Comparison of ENCODE assay signal across 13 cellular contexts in genomic region chr10:72085864-72086465, GRCh38. TPM values are rescaled to one million over a fixed set of nuclear protein-coding genes. Genes with fewer than 3 reads are reported as not detected.
DNase-seq lines count a peak whose midpoint lies in the region; ATAC-seq and TF ChIP-seq lines count a peak whose summit lies in the region.
"Had no signal": no experiment of that assay in that cellular context is flagged by ENCODE, and none has a peak within 500 bp of the region (broad histone marks: within the 10 kb centered on the region; RNA-seq: fewer than 3 reads in every experiment).

No MANE protein-coding gene starts in this region.

- H3K4me3 Mint-ChIP-seq in activated CD4-positive, alpha-beta T cell treated with anti-CD3 and anti-CD28 coated beads, Interleukin-2, amount 10 ng/mL, durations not matched to agents 7 days and 5 days = peak overlapping the region; percentile 79

- CTCF ChIA-PET in activated CD4-positive, alpha-beta T cell treated with anti-CD3 and anti-CD28 coated beads, Interleukin-2, amount 10 ng/mL, durations not matched to agents 7 days and 5 days (lab: Charles Lee) = interaction anchor here (2.0 kb wide), 1 partner anchor 251 kb away, joined by 8 read pairs; no protein-coding TSS in a partner anchor

- peak overlapping the region; percentile 83 for H3K27ac Mint-ChIP-seq in activated CD4-positive, alpha-beta T cell treated with anti-CD3 and anti-CD28 coated beads, Interleukin-2, amount 10 ng/mL, durations not matched to agents 7 days and 5 days

- intact Hi-C loops in gastrocnemius medialis (cut with DNase I; ENCODE audit: low total_unique reads) = no loop called here

- H3K9me3 ChIP-seq in gastrocnemius medialis = no peaks in the 10 kb centered on the region

- H3K4me1 ChIP-seq in gastrocnemius medialis = peaks cover 14 to 18% of the 10 kb centered on the region in 2 donors

- peaks cover 30 to 41% (median 31%) of the 10 kb centered on the region in 3 donors for H3K27me3 ChIP-seq in gastrocnemius medialis

- no peak for ATAC-seq in gastrocnemius medialis
- no peak for ATAC-seq in GM19397 (IDR thresholded peaks at IDR 0.05; ENCODE audit: unreplicated experiment)

- H3K4me1 Mint-ChIP-seq in activated CD4-positive, alpha-beta T cell treated with anti-CD3 and anti-CD28 coated beads, Interleukin-2, amount 10 ng/mL, durations not matched to agents 7 days and 5 days = peaks cover 71% of the 10 kb centered on the region

- in situ Hi-C loops in gastrocnemius medialis (cut with MboI; ENCODE audit: low sequenced_read_pairs in 4 of 4) = no loop called here

- DNase-seq in activated CD4-positive, alpha-beta T cell treated with anti-CD3 and anti-CD28 coated beads, Interleukin-2, amount 10 ng/mL, durations not matched to agents 7 days and 5 days = no peak
- DNase-seq in activated CD4-positive, alpha-beta T cell treated with anti-CD3 and anti-CD28 coated beads, Interleukin-2, amount 50 U/mL, for 4 hours = no peak
- DNase-seq in MV-4-11 (lab: John Stamatoyannopoulos, UW) (peak; percentile 13), coronary artery (ENCODE audit: low spot score) (peak; percentile 35), gastrocnemius medialis (no peak), HPDE6-E6E7 (ENCODE audit: extremely low spot score) (no peak), NCI-H2029 treated with DMSO at 0.1 percent for 48 hours (lab: John Stamatoyannopoulos, UW) (no peak)
- DNase-seq: DMS79; effector CD8-positive, alpha-beta T cell; mammary epithelial cell; trophoblast cell had no signal

- TF ChIP-seq CTCF in coronary artery (IDR thresholded peaks at IDR 0.05) (no peak), gastrocnemius medialis (IDR thresholded peaks at IDR 0.05 in 4 of 5, conservative IDR thresholded peaks at IDR 0.05 in 1 of 5) (no peak)

- no peaks in the 10 kb centered on the region for H3K9me3 Mint-ChIP-seq in activated CD4-positive, alpha-beta T cell treated with anti-CD3 and anti-CD28 coated beads, Interleukin-2, amount 10 ng/mL, durations not matched to agents 7 days and 5 days

- H3K27ac ChIP-seq in coronary artery = no peak overlapping the region
- peak overlapping the region in 3 of 4 donors; percentile 51 to 68 (median 67) for H3K27ac ChIP-seq in gastrocnemius medialis
- H3K27ac ChIP-seq: PC-9 had no signal

- peaks cover 59% of the 10 kb centered on the region for H3K36me3 Mint-ChIP-seq in activated CD4-positive, alpha-beta T cell treated with anti-CD3 and anti-CD28 coated beads, Interleukin-2, amount 10 ng/mL, durations not matched to agents 7 days and 5 days (ENCODE audit: low read depth)

- TF ChIP-seq POLR2A in gastrocnemius medialis (IDR thresholded peaks at IDR 0.05) = no peak

- POLR2A ChIA-PET in activated CD4-positive, alpha-beta T cell treated with anti-CD3 and anti-CD28 coated beads, Interleukin-2, amount 10 ng/mL, durations not matched to agents 7 days and 5 days (lab: Charles Lee) = interaction anchor here (0.6 kb wide), 1 partner anchor 9 kb away, joined by 4 read pairs; no protein-coding TSS in a partner anchor

- no peak overlapping the region for H3K4me3 ChIP-seq in coronary artery
- no peak overlapping the region for H3K4me3 ChIP-seq in gastrocnemius medialis
- H3K4me3 ChIP-seq: PC-9 had no signal

- H3K27me3 Mint-ChIP-seq in activated CD4-positive, alpha-beta T cell treated with anti-CD3 and anti-CD28 coated beads, Interleukin-2, amount 10 ng/mL, durations not matched to agents 7 days and 5 days = no peaks in the 10 kb centered on the region

- H3K36me3 ChIP-seq in gastrocnemius medialis = no peaks in the 10 kb centered on the region

RNA-seq across cellular contexts. Expression of gene SPOCK2, which starts 2.4 kb away (rescaled TPM):
- 100 to 1,000 TPM; 423 to 424 TPM for total RNA-seq in activated CD4-positive, alpha-beta T cell treated with anti-CD3 and anti-CD28 coated beads, Interleukin-2, amount 10 ng/mL, durations not matched to agents 7 days and 5 days
- total RNA-seq in gastrocnemius medialis = 1 to 10 TPM; 3.4 to 6.7 (median 5.3) TPM

Comparison
In these comparisons a context has a peak if more than half of its experiments do, and no peak if none do; other contexts are left out.
1. DNase-seq: peak in MV-4-11 (single experiment) and coronary artery (single experiment); none in activated CD4-positive, alpha-beta T cell treated with anti-CD3 and anti-CD28 coated beads, Interleukin-2, amount 10 ng/mL, durations not matched to agents 7 days and 5 days (single experiment), activated CD4-positive, alpha-beta T cell treated with anti-CD3 and anti-CD28 coated beads, Interleukin-2, amount 50 U/mL, for 4 hours (0 of 2), gastrocnemius medialis (0 of 2), HPDE6-E6E7 (single experiment) and NCI-H2029 treated with DMSO at 0.1 percent for 48 hours (single experiment).
2. H3K27ac ChIP-seq: peak in gastrocnemius medialis (3 of 4); none in coronary artery (0 of 2).
3. RNA of gene SPOCK2, which starts 2.4 kb away (total RNA-seq): 423 to 424 TPM in activated CD4-positive, alpha-beta T cell treated with anti-CD3 and anti-CD28 coated beads, Interleukin-2, amount 10 ng/mL, durations not matched to agents 7 days and 5 days; 3.4 to 6.7 TPM in gastrocnemius medialis; every median in the first group is over 10 times any median in the second.